9 cellular contexts compared by ENCODE assay signal in genomic region chr14:63203618-63204406, GRCh38. TPM values are rescaled to one million over a fixed set of nuclear protein-coding genes. Genes with fewer than 3 reads are reported as not detected.
DNase-seq lines count a peak whose midpoint lies in the region; ATAC-seq and TF ChIP-seq lines count a peak whose summit lies in the region.
"Had no signal": no experiment of that assay in that cellular context is flagged by ENCODE, and none has a peak within 500 bp of the region (broad histone marks: within the 10 kb centered on the region; RNA-seq: fewer than 3 reads in every experiment).

No MANE protein-coding gene starts in this region.

- H3K27me3 ChIP-seq in kidney epithelial cell (ENCODE audit: control insufficient read depth, insufficient read depth, low read length) (no peaks in the 10 kb centered on the region), spleen (replicated peaks in 1 of 7) (peaks cover 0 to 22% (median 0%) of the 10 kb centered on the region in 7 donors)

- 11 to 19% (median 16%) methylated on average over 11 of the region's 11 CpGs for WGBS in spleen, 5 donors

- H3K36me3 Mint-ChIP-seq in chondrocyte (ENCODE audit: low read depth), result no peaks in the 10 kb centered on the region

- no peak overlapping the region for H3K27ac Mint-ChIP-seq in chondrocyte (ENCODE audit: unreplicated experiment)

- DNase-seq in G401 (ENCODE audit: low spot score) (peak; percentile 73), NCI-H345 (lab: John Stamatoyannopoulos, UW) (peak; percentile 86), chondrocyte (ENCODE audit: low spot score) (peak; percentile 92), kidney epithelial cell (ENCODE audit: low read depth) (peak; percentile 89), spleen (peak; percentile 74)
- no peak for DNase-seq in activated effector memory CD4-positive, alpha-beta T cell treated with anti-CD3 and anti-CD28 coated beads, Interleukin-2, amount 50 U/mL, for 16 hours

- no peaks in the 10 kb centered on the region for H3K36me3 ChIP-seq in kidney epithelial cell (ENCODE audit: control insufficient read depth, insufficient read depth, low read length)
- H3K36me3 ChIP-seq in spleen, result no peaks in the 10 kb centered on the region

- peaks cover 0 to 21% (median 6%) of the 10 kb centered on the region in 6 donors for H3K4me1 ChIP-seq in spleen

- in situ Hi-C loops in G401 (cut with HindIII; ENCODE audit: low sequenced_read_pairs), result no loop called here

- H3K4me3 Mint-ChIP-seq in chondrocyte (ENCODE audit: unreplicated experiment), result no peak overlapping the region

- no peaks in the 10 kb centered on the region for H3K9me3 ChIP-seq in spleen

- ATAC-seq in HG03565 (IDR thresholded peaks at IDR 0.05; ENCODE audit: unreplicated experiment) (no peak), GM18909 (IDR thresholded peaks at IDR 0.05; ENCODE audit: poor library complexity, unreplicated experiment) (no peak)
- ATAC-seq: K562 had no signal

- H3K4me3 ChIP-seq in kidney epithelial cell (ENCODE audit: low read depth, low read length), result peak overlapping the region; percentile 14
- peak overlapping the region in 7 of 8 donors; percentile 28 to 69 (median 43) for H3K4me3 ChIP-seq in spleen
- H3K4me3 ChIP-seq: K562 had no signal

- intact Hi-C loops in spleen (cut with DNase I; ENCODE audit: low total_unique reads), result no loop called here

- no peaks in the 10 kb centered on the region for H3K27me3 Mint-ChIP-seq in chondrocyte (ENCODE audit: low read depth)

- H3K4me1 Mint-ChIP-seq in chondrocyte (ENCODE audit: low read depth), result peaks cover 7% of the 10 kb centered on the region

- TF ChIP-seq POLR2A in spleen (IDR thresholded peaks at IDR 0.05), result no peak

- no peaks in the 10 kb centered on the region for H3K9me3 Mint-ChIP-seq in chondrocyte (ENCODE audit: low read depth)

- peak overlapping the region; percentile 74 to 92 (median 84) for H3K27ac ChIP-seq in spleen

- TF ChIP-seq CTCF in chondrocyte (IDR thresholded peaks at IDR 0.05), result peak; percentile 70
- no peak for TF ChIP-seq CTCF in kidney epithelial cell (IDR thresholded peaks at IDR 0.05; ENCODE audit: insufficient read depth, low read length, poor library complexity, severe bottlenecking)
- no peak for TF ChIP-seq CTCF in spleen (IDR thresholded peaks at IDR 0.05 in 8 of 11, conservative IDR thresholded peaks at IDR 0.05 in 3 of 11)

RNA-seq across cellular contexts. Expression of gene RHOJ, which starts 0.4 kb away (rescaled TPM):
- total RNA-seq in G401 (2014; rRNA removed; shearing (Covaris generic)), result not detected in 2 replicates
- total RNA-seq in chondrocyte (37.1 to 55.1 TPM (median 39.2 TPM) in 3 replicates), kidney epithelial cell (0.21 and 0.54 TPM in 2 replicates), spleen (10 to 100 TPM in 6 of 7 donors, 1 to 10 TPM in 1; 8.3 to 26.3 (median 21.2) TPM)
- 10 to 100 TPM in 1 of 3 donors, 1 to 10 TPM in 2; 5.5 to 11.1 (median 9.0) TPM for polyA plus RNA-seq in spleen
- total RNA-seq: K562 had no signal
- polyA plus RNA-seq: K562 had no signal
